Comparison of ENCODE assay signal across 17 cellular contexts in the genomic region with DNA sequence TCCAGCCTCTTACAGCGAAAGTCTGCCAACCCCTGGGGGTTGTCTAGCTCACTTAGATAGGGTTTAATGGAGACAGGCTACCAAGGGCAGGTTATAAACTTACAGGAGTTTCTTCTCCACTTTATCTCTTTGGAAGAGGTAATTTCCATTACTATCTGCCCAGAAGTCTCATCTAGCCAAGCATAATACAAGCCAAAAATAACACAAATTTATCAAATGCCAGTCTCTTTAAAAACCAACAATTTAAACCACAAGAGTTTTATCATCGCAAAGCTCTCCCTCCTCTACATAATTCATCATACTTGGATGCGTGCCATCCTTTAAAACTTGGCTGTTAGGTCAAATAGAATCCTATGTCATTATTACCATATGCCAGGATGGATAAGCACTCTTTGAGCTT. TPM values are rescaled to one million over a fixed set of nuclear protein-coding genes. Genes with fewer than 3 reads are reported as not detected.
A peak's percentile ranks its signal among the peaks of the same experiment; 100 is the strongest.
DNase-seq lines count a peak whose midpoint lies in the region; ATAC-seq and TF ChIP-seq lines count a peak whose summit lies in the region.
"Had no signal": no experiment of that assay in that cellular context is flagged by ENCODE, and none has a peak within 500 bp of the region (broad histone marks: within the 10 kb centered on the region; RNA-seq: fewer than 3 reads in every experiment).

No MANE protein-coding gene starts in this region.

- TF ChIP-seq CTCF in AG10803 (conservative IDR thresholded peaks at IDR 0.05; ENCODE audit: low read length) = no peak
- TF ChIP-seq CTCF in fibroblast of villous mesenchyme (IDR thresholded peaks at IDR 0.05; ENCODE audit: insufficient read depth, low read depth, low read length) = no peak

- peak; percentile 32 for DNase-seq in AG10803 (ENCODE audit: low read depth)
- peak; percentile 30 for DNase-seq in HS-27A (ENCODE audit: low read depth)
- DNase-seq in amniotic epithelial cell (ENCODE audit: low read depth) = peak; percentile 92
- peak; percentile 26 for DNase-seq in fibroblast of villous mesenchyme (ENCODE audit: low read depth)
- DNase-seq in RPMI8226 = no peak
- DNase-seq: activated CD4-positive, alpha-beta T cell treated with anti-CD3 and anti-CD28 coated beads, Interleukin-2, amount 10 ng/mL, durations not matched to agents 7 days and 5 days; activated naive CD4-positive, alpha-beta T cell; CD8-positive, alpha-beta T cell; KG1; naive thymus-derived CD4-positive, alpha-beta T cell; NCI-H1092; NCI-H774; upper lobe of right lung had no signal

- H3K4me3 ChIP-seq in AG10803 (ENCODE audit: low read length) (no peak overlapping the region), fibroblast of villous mesenchyme (ENCODE audit: low read depth, low read length) (no peak overlapping the region)
- H3K4me3 ChIP-seq: upper lobe of right lung had no signal

- ATAC-seq in GM21447 (IDR thresholded peaks at IDR 0.05; ENCODE audit: unreplicated experiment) = no peak
- no peak for ATAC-seq in HG03025 (IDR thresholded peaks at IDR 0.05; ENCODE audit: low FRiP score, unreplicated experiment)
- no peak for ATAC-seq in activated CD4-positive, CD25-positive, alpha-beta regulatory T cell treated with anti-CD3 and anti-CD28 coated beads, Interleukin-2, amount 50 U/mL, for 24 hours
- ATAC-seq: CD8-positive, alpha-beta T cell; HCT116; naive thymus-derived CD4-positive, alpha-beta T cell; upper lobe of right lung had no signal

RNA-seq across cellular contexts. Expression of gene RBM22, which starts 6.2 kb away (rescaled TPM):
- 18.7 and 29.8 TPM in 2 replicates for total RNA-seq in fibroblast of villous mesenchyme

RNA-seq across cellular contexts. Expression of gene MYOZ3, which starts 33.6 kb away (rescaled TPM):
- under 0.01 TPM in 2 replicates for total RNA-seq in fibroblast of villous mesenchyme
- total RNA-seq: CD8-positive, alpha-beta T cell; naive thymus-derived CD4-positive, alpha-beta T cell had no signal

RNA-seq across cellular contexts. Expression of gene SYNPO, which starts 54.2 kb away (rescaled TPM):
- total RNA-seq in fibroblast of villous mesenchyme = 7.3 and 10.6 TPM in 2 replicates
